Comparison of ENCODE assay signal across 15 cellular contexts in genomic region chr18:36633961-36634412, GRCh38.
A peak's percentile ranks its signal among the peaks of the same experiment; 100 is the strongest.
DNase-seq lines count a peak whose midpoint lies in the region; ATAC-seq lines count a peak whose summit lies in the region.
"Had no signal": no experiment of that assay in that cellular context is flagged by ENCODE, and none has a peak within 500 bp of the region (broad histone marks: within the 10 kb centered on the region; RNA-seq: fewer than 3 reads in every experiment).

No MANE protein-coding gene starts in this region.

- intact Hi-C loops in Right ventricle myocardium superior (cut with DNase I), result no loop called here

- ATAC-seq in HG02884 (IDR thresholded peaks at IDR 0.05; ENCODE audit: unreplicated experiment) (peak; percentile 32), Right ventricle myocardium superior (ENCODE audit: poor library complexity) (no peak), GM18517 (IDR thresholded peaks at IDR 0.05; ENCODE audit: unreplicated experiment) (no peak)
- ATAC-seq: A549, Right ventricle myocardium inferior had no signal

- DNase-seq in NCI-H146 (lab: John Stamatoyannopoulos, UW), result peak; percentile 45
- DNase-seq in NCI-H146 treated with DMSO at 0.1 percent for 48 hours (lab: John Stamatoyannopoulos, UW; ENCODE audit: unreplicated experiment), result no peak
- peak in 2 of 3 experiments; percentile 82 to 90 for DNase-seq in NCI-H1417 (lab: John Stamatoyannopoulos, UW)
- DNase-seq in kidney tubule cell (ENCODE audit: low spot score), result peak; percentile 28
- DNase-seq in T-helper 1 cell, result no peak
- no peak for DNase-seq in Right ventricle myocardium superior
- DNase-seq: activated CD4-positive, alpha-beta T cell treated with anti-CD3 and anti-CD28 coated beads for 4 hours; activated naive CD4-positive, alpha-beta T cell; NCI-H1436; posterior cingulate gyrus; stimulated activated CD4-positive, alpha-beta T cell treated with anti-CD3 and anti-CD28 coated beads, Interleukin-4, amount 100 ng/mL, for 4 hours had no signal

Comparison
In these comparisons a context has a peak if more than half of its experiments do, and no peak if none do; other contexts are left out.
1. DNase-seq: peak in NCI-H146 (single experiment), NCI-H1417 (2 of 3) and kidney tubule cell (single experiment); none in NCI-H146 treated with DMSO at 0.1 percent for 48 hours (single experiment), T-helper 1 cell (0 of 5) and Right ventricle myocardium superior (single experiment).